ENCODE assay signal across 8 cellular contexts in the genomic region with DNA sequence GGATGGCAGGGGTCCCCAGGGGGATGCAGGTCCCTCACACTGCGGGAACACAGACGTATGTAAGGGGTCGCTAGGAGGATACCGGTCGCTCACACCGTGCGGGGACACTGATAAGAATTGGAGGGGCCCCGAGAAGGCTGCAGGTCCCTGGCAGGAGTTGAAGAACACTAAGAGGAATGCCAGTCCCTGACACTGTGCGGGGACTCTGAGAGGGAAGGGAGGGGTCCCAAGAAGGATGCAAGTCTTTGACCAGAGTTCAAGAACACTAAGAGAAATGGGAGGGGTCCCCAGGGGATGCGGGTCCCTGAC. TPM values are rescaled to one million over a fixed set of nuclear protein-coding genes. Genes with fewer than 3 reads are reported as not detected.
DNase-seq lines count a peak whose midpoint lies in the region; ATAC-seq and TF ChIP-seq lines count a peak whose summit lies in the region.

No MANE protein-coding gene starts in this region.

- H3K4me3 ChIP-seq in SJSA1 = peak overlapping the region; percentile 69
- peak overlapping the region; percentile 91 for H3K4me3 ChIP-seq in fibroblast of pulmonary artery (replicated peaks; ENCODE audit: low read depth, low read length)
- H3K4me3 ChIP-seq in gastrocnemius medialis = peak overlapping the region; percentile 83 to 95 (median 90)

- H3K9me3 ChIP-seq in SJSA1 (replicated peaks) (no peaks in the 10 kb centered on the region), gastrocnemius medialis (no peaks in the 10 kb centered on the region)

- ATAC-seq in GM19324 (IDR thresholded peaks at IDR 0.05; ENCODE audit: low FRiP score, unreplicated experiment) (peak; percentile 0), gastrocnemius medialis (no peak)

- no peaks in the 10 kb centered on the region for H3K27me3 ChIP-seq in SJSA1 (replicated peaks)
- H3K27me3 ChIP-seq in gastrocnemius medialis = no peaks in the 10 kb centered on the region

- in situ Hi-C loops in gastrocnemius medialis (cut with MboI; ENCODE audit: low sequenced_read_pairs in 4 of 4) = loop anchor here (5.0 to 10.0 kb wide), 4 partner anchors 274 to 684 kb away; no protein-coding TSS in a partner anchor

- DNase-seq in SJSA1 (ENCODE audit: low read depth in 1 of 2, low spot score in 2 of 2) = no peak
- no peak for DNase-seq in fibroblast of pulmonary artery (ENCODE audit: low read depth)
- DNase-seq in gastrocnemius medialis = no peak
- DNase-seq in GOT3 (lab: John Stamatoyannopoulos, UW) = no peak
- DNase-seq in stimulated activated CD4-positive, alpha-beta T cell treated with anti-CD3 and anti-CD28 coated beads, Interleukin-4, amount 100 ng/mL, for 4 hours = no peak
- DNase-seq in epidermal melanocyte (ENCODE audit: insufficient read length, low spot score) = no peak
- no peak for DNase-seq in DMS53 (lab: John Stamatoyannopoulos, UW)

- H3K36me3 ChIP-seq in SJSA1 (peaks cover 21% of the 10 kb centered on the region), gastrocnemius medialis (peaks cover 0 to 4% of the 10 kb centered on the region in 2 donors)

- TF ChIP-seq POLR2A in gastrocnemius medialis (IDR thresholded peaks at IDR 0.05) = no peak

- intact Hi-C loops in gastrocnemius medialis (cut with DNase I; ENCODE audit: low total_unique reads) = loop anchor here (5.0 kb wide), 4 partner anchors 97 to 712 kb away; a partner anchor contains a TSS

- H3K27ac ChIP-seq in SJSA1 (peak overlapping the region; percentile 37), gastrocnemius medialis (peak overlapping the region; percentile 78 to 93 (median 88))

- H3K4me1 ChIP-seq in SJSA1 (replicated peaks) (peaks cover 5% of the 10 kb centered on the region; the same call in 1 of the 2 replicates), gastrocnemius medialis (peaks cover 23 to 32% of the 10 kb centered on the region in 2 donors)

- no peak for TF ChIP-seq CTCF in fibroblast of pulmonary artery (IDR thresholded peaks at IDR 0.05; ENCODE audit: low read length, missing control alignments)
- TF ChIP-seq CTCF in gastrocnemius medialis (IDR thresholded peaks at IDR 0.05 in 4 of 5, conservative IDR thresholded peaks at IDR 0.05 in 1 of 5) = no peak

RNA-seq across cellular contexts. Expression of a gene that starts 0.5 kb away (rescaled TPM):
- 11.7 and 15.5 TPM in 2 replicates for total RNA-seq in SJSA1 (2014; rRNA removed; shearing (Covaris generic))
- 10 to 100 TPM in 1 of 4 donors, 1 to 10 TPM in 3; 7.1 to 11.5 (median 8.4) TPM for total RNA-seq in gastrocnemius medialis
